Comparison of ENCODE assay signal across 21 cellular contexts in genomic region chr1:176379626-176380339, GRCh38.
A peak's percentile ranks its signal among the peaks of the same experiment; 100 is the strongest.
DNase-seq lines count a peak whose midpoint lies in the region; ATAC-seq, FAIRE-seq and TF ChIP-seq lines count a peak whose summit lies in the region.
"Had no signal": no experiment of that assay in that cellular context is flagged by ENCODE, and none has a peak within 500 bp of the region (broad histone marks: within the 10 kb centered on the region; RNA-seq: fewer than 3 reads in every experiment).

No MANE protein-coding gene starts in this region.

- H3K4me3 ChIP-seq in NB4 (ENCODE audit: low read depth, low read length) (no peak overlapping the region), endothelial cell of umbilical vein (replicated peaks in 1 of 3; ENCODE audit: insufficient read depth in 1 of 3, low read depth in 1 of 3, low read length in 3 of 3) (no peak overlapping the region), skeletal muscle cell (ENCODE audit: low read depth, low read length) (no peak overlapping the region), PC-9 (no peak overlapping the region)
- H3K4me3 ChIP-seq: cardiac muscle cell, dorsolateral prefrontal cortex, SJSA1, skin epidermis had no signal

- H3K27ac Mint-ChIP-seq in activated naive CD4-positive, alpha-beta T cell treated with anti-CD3 and anti-CD28 coated beads, Interleukin-2, amount 50 U/mL, for 72 hours, result no peak overlapping the region
- H3K27ac Mint-ChIP-seq: activated T-helper 17 cell treated with anti-CD3 and anti-CD28 coated beads, Interleukin-2, amount 50 U/mL, for 72 hours; naive thymus-derived CD8-positive, alpha-beta T cell had no signal

- FAIRE-seq in endothelial cell of umbilical vein (lab: Jason Lieb, UNC), result no peak
- FAIRE-seq: D721Med, GM12891 had no signal

- H3K36me3 ChIP-seq in endothelial cell of umbilical vein (ENCODE audit: control insufficient read depth in 2 of 2, extremely low read depth in 1 of 2, insufficient read depth in 2 of 2, low read length in 2 of 2) (no peaks in the 10 kb centered on the region), PC-9 (ENCODE audit: low read depth) (no peaks in the 10 kb centered on the region)
- H3K36me3 ChIP-seq: BE2C, cardiac muscle cell, SJSA1 had no signal

- H2AFZ ChIP-seq in endothelial cell of umbilical vein (ENCODE audit: low read depth, low read length) (no peak overlapping the region), PC-9 (no peak overlapping the region)

- POLR2A ChIA-PET in endothelial cell of umbilical vein (lab: Charles Lee), result no interaction called here
- POLR2A ChIA-PET in PC-9 (lab: Charles Lee; ENCODE audit: unreplicated experiment), result no interaction called here

- H3K36me3 Mint-ChIP-seq in activated naive CD4-positive, alpha-beta T cell treated with anti-CD3 and anti-CD28 coated beads, Interleukin-2, amount 50 U/mL, for 72 hours, result no peaks in the 10 kb centered on the region
- H3K36me3 Mint-ChIP-seq: naive thymus-derived CD8-positive, alpha-beta T cell had no signal

- no peaks in the 10 kb centered on the region for H3K79me2 ChIP-seq in endothelial cell of umbilical vein (ENCODE audit: control insufficient read depth, insufficient read depth, low read length)
- no peaks in the 10 kb centered on the region for H3K79me2 ChIP-seq in PC-9 (ENCODE audit: low read depth)

- H3F3A ChIP-seq in PC-9 (ENCODE audit: insufficient read depth, low read depth), result no peaks in the 10 kb centered on the region

- no peak for ATAC-seq in activated naive CD4-positive, alpha-beta T cell treated with anti-CD3 and anti-CD28 coated beads, Interleukin-2, amount 50 U/mL, for 72 hours
- ATAC-seq: activated T-helper 17 cell treated with anti-CD3 and anti-CD28 coated beads, Interleukin-2, amount 50 U/mL, for 72 hours; naive thymus-derived CD8-positive, alpha-beta T cell had no signal

- H3K9me3 ChIP-seq in endothelial cell of umbilical vein (replicated peaks; ENCODE audit: control insufficient read depth, insufficient read depth, low read length) (no peaks in the 10 kb centered on the region), PC-9 (ENCODE audit: insufficient read depth, low read depth) (no peaks in the 10 kb centered on the region)
- H3K9me3 ChIP-seq: BE2C, SJSA1 had no signal

- H3K4me1 ChIP-seq in endothelial cell of umbilical vein (ENCODE audit: control insufficient read depth, extremely low read depth, insufficient read depth, low read length) (no peaks in the 10 kb centered on the region), PC-9 (replicated peaks; ENCODE audit: insufficient read depth) (no peaks in the 10 kb centered on the region)
- H3K4me1 ChIP-seq: BE2C, SJSA1 had no signal

- CTCF ChIA-PET in endothelial cell of umbilical vein (lab: Charles Lee), result no interaction called here
- CTCF ChIA-PET in PC-9 (lab: Charles Lee), result no interaction called here

- H3K9me2 ChIP-seq in PC-9 (ENCODE audit: insufficient read depth), result no peaks in the 10 kb centered on the region

- TF ChIP-seq POLR2A in NB4 (IDR thresholded peaks at IDR 0.05; ENCODE audit: extremely low read depth, insufficient read length) (no peak), endothelial cell of umbilical vein (IDR thresholded peaks at IDR 0.05; ENCODE audit: low read depth, low read length) (no peak)

- DNase-seq in HCEC 1CT (peak; percentile 2), NB4 (ENCODE audit: low read depth) (peak; percentile 55), endothelial cell of umbilical vein (ENCODE audit: low read depth, low spot score) (no peak), skeletal muscle cell (ENCODE audit: low read depth) (peak; percentile 17), kidney glomerular epithelial cell (lab: John Stamatoyannopoulos, UW) (no peak), PC-9 (no peak)
- no peak for DNase-seq in activated naive CD4-positive, alpha-beta T cell treated with anti-CD3 and anti-CD28 coated beads, Interleukin-2, amount 50 U/mL, for 72 hours (ENCODE audit: low spot score in 2 of 2)
- DNase-seq: activated CD4-positive, CD25-positive, alpha-beta regulatory T cell treated with anti-CD3 and anti-CD28 coated beads, Interleukin-2, amount 50 U/mL, for 72 hours; BE2C; dorsolateral prefrontal cortex; GF-D8; naive thymus-derived CD8-positive, alpha-beta T cell; NCI-H524 treated with DMSO at 0.1 percent for 48 hours; stimulated activated CD4-positive, alpha-beta T cell treated with anti-CD3 and anti-CD28 coated beads, Interleukin-2, amount 100 ng/mL, for 48 hours; substantia nigra had no signal

- H3K9ac ChIP-seq in endothelial cell of umbilical vein (replicated peaks; ENCODE audit: extremely low read depth, insufficient read depth, low read length), result no peak overlapping the region

- TF ChIP-seq CTCF in NB4 (IDR thresholded peaks at IDR 0.05; ENCODE audit: low read depth, low read length) (no peak), endothelial cell of umbilical vein (IDR thresholded peaks at IDR 0.05; ENCODE audit: extremely low read depth in 1 of 2, insufficient read depth in 1 of 2, low read depth in 1 of 2, low read length in 2 of 2) (no peak), PC-9 (conservative IDR thresholded peaks at IDR 0.05) (no peak)

- H3K9me1 ChIP-seq in endothelial cell of umbilical vein (replicated peaks; ENCODE audit: control insufficient read depth, extremely low read depth, insufficient read depth, low read length), result no peaks in the 10 kb centered on the region

- H3K27me3 ChIP-seq in endothelial cell of umbilical vein (ENCODE audit: control insufficient read depth in 2 of 2, insufficient read depth in 2 of 2, low read length in 2 of 2) (no peaks in the 10 kb centered on the region), PC-9 (ENCODE audit: insufficient read depth, low read depth) (peaks cover 6% of the 10 kb centered on the region)
- H3K27me3 ChIP-seq: BE2C, cardiac muscle cell, dorsolateral prefrontal cortex, SJSA1 had no signal

- no peaks in the 10 kb centered on the region for H4K20me1 ChIP-seq in endothelial cell of umbilical vein (replicated peaks; ENCODE audit: control insufficient read depth, extremely low read depth, insufficient read depth, low read length)
- H4K20me1 ChIP-seq in PC-9 (ENCODE audit: insufficient read depth), result no peaks in the 10 kb centered on the region

- H3K27ac ChIP-seq in endothelial cell of umbilical vein (ENCODE audit: insufficient read depth, low read depth, low read length) (no peak overlapping the region), PC-9 (no peak overlapping the region)
- H3K27ac ChIP-seq: cardiac muscle cell, dorsolateral prefrontal cortex, SJSA1, skin epidermis had no signal

- intact Hi-C loops in endothelial cell of umbilical vein (cut with micrococcal nuclease) (loop anchor here (10.0 kb wide), 1 partner anchor 135 kb away; no protein-coding TSS in a partner anchor), PC-9 (cut with micrococcal nuclease; ENCODE audit: unreplicated experiment) (loop anchor here (5.0 kb wide), 1 partner anchor 1568 kb away; no protein-coding TSS in a partner anchor)

- dilution Hi-C loops in endothelial cell of umbilical vein (cut with MboI; ENCODE audit: extremely low pct_ligation_motif_present, low sequenced_read_pairs), result no loop called here

- H3K9me3 Mint-ChIP-seq in activated naive CD4-positive, alpha-beta T cell treated with anti-CD3 and anti-CD28 coated beads, Interleukin-2, amount 50 U/mL, for 72 hours, result no peaks in the 10 kb centered on the region
- H3K9me3 Mint-ChIP-seq: activated T-helper 17 cell treated with anti-CD3 and anti-CD28 coated beads, Interleukin-2, amount 50 U/mL, for 72 hours; naive thymus-derived CD8-positive, alpha-beta T cell had no signal

- H3K4me2 ChIP-seq in endothelial cell of umbilical vein (ENCODE audit: insufficient read depth, low read length), result no peak overlapping the region
- H3K4me2 ChIP-seq in PC-9, result no peak overlapping the region

- no TSS peak for BruUV-seq in endothelial cell of umbilical vein (replicated peaks; lab: Mats Ljungman, UMichigan)
- BruUV-seq in PC-9 (replicated peaks; lab: Mats Ljungman, UMichigan), result no TSS peak

TF ChIP-seq in endothelial cell of umbilical vein, 7 proteins besides CTCF, POLR2A, EP300 and RAD21:
- TF ChIP-seq MAX (IDR thresholded peaks at IDR 0.05; ENCODE audit: insufficient read depth, insufficient read length), result no peak
- peak; percentile 24 for TF ChIP-seq FOS (IDR thresholded peaks at IDR 0.05; ENCODE audit: borderline replicate concordance, insufficient read depth, low read length)
- TF ChIP-seq JUN (IDR thresholded peaks at IDR 0.05; ENCODE audit: borderline replicate concordance, insufficient read depth, insufficient read length, low read depth), result no peak

Comparison
In these comparisons a context has a peak if more than half of its experiments do, and no peak if none do; other contexts are left out.
1. DNase-seq: peak in HCEC 1CT (single experiment), NB4 (single experiment) and skeletal muscle cell (single experiment); none in endothelial cell of umbilical vein (single experiment), kidney glomerular epithelial cell (single experiment), PC-9 (0 of 2) and activated naive CD4-positive, alpha-beta T cell treated with anti-CD3 and anti-CD28 coated beads, Interleukin-2, amount 50 U/mL, for 72 hours (0 of 2).